ENCODE assay signal across 8 cellular contexts in genomic region chr17:36755586-36755985, GRCh38.
DNase-seq lines count a peak whose midpoint lies in the region; ATAC-seq and TF ChIP-seq lines count a peak whose summit lies in the region.

No MANE protein-coding gene starts in this region.

- CTCF ChIA-PET in mammary epithelial cell (lab: Charles Lee; ENCODE audit: low non-redundant PET) = interaction anchor here (0.7 kb wide), 1 partner anchor 88 kb away, joined by 3 read pairs; no protein-coding TSS in a partner anchor

- H3K4me3 ChIP-seq in HAP-1 (no peak overlapping the region), SU-DHL-6 (ENCODE audit: insufficient read depth, low read length, poor library complexity, severe bottlenecking) (no peak overlapping the region), mammary epithelial cell (replicated peaks in 1 of 3; ENCODE audit: insufficient read depth in 1 of 3, low read depth in 2 of 3, low read length in 3 of 3) (no peak overlapping the region)

- no peaks in the 10 kb centered on the region for H3F3A ChIP-seq in SU-DHL-6 (ENCODE audit: insufficient read depth)

- H3K9me3 ChIP-seq in HAP-1 = no peaks in the 10 kb centered on the region
- no peaks in the 10 kb centered on the region for H3K9me3 ChIP-seq in SU-DHL-6 (ENCODE audit: insufficient read depth, low read length)
- no peaks in the 10 kb centered on the region for H3K9me3 ChIP-seq in mammary epithelial cell (replicated peaks; ENCODE audit: insufficient read depth, low read length)

- H3K9ac ChIP-seq in SU-DHL-6 (ENCODE audit: low read length) = no peak overlapping the region
- H3K9ac ChIP-seq in mammary epithelial cell (ENCODE audit: insufficient read depth, low read length) = no peak overlapping the region

- no peak overlapping the region for H3K4me2 ChIP-seq in SU-DHL-6 (ENCODE audit: low read depth, low read length, poor library complexity, severe bottlenecking)
- no peak overlapping the region for H3K4me2 ChIP-seq in mammary epithelial cell (ENCODE audit: insufficient read depth, low read depth, low read length)

- peaks cover 10% of the 10 kb centered on the region for H3K4me1 Mint-ChIP-seq in progenitor cell of endocrine pancreas (ENCODE audit: low read depth)

- H3K9me3 Mint-ChIP-seq in progenitor cell of endocrine pancreas (ENCODE audit: low read depth) = peaks cover 3% of the 10 kb centered on the region

- 44% methylated on average over 3 of the region's 10 CpGs for WGBS in mammary epithelial cell (ENCODE audit: low coverage, missing lambda C conversion rate)

- H3K4me1 ChIP-seq in HAP-1 (no peaks in the 10 kb centered on the region), mammary epithelial cell (ENCODE audit: insufficient read depth, low read length) (no peaks in the 10 kb centered on the region)

- intact Hi-C loops in mammary epithelial cell (cut with micrococcal nuclease) = no loop called here

- no TSS peak for BruUV-seq in mammary epithelial cell (replicated peaks; lab: Mats Ljungman, UMichigan)

- in situ Hi-C loops in ACHN (cut with HindIII; ENCODE audit: low pct_ligation_motif_present, low pct_unique_long_range_greater_than_20kb, low sequenced_read_pairs) (no loop called here), HAP-1 (cut with MboI; ENCODE audit: low sequenced_read_pairs) (loop anchor here (25.0 kb wide), 1 partner anchor 118 kb away; no protein-coding TSS in a partner anchor), mammary epithelial cell (cut with MboI; ENCODE audit: low sequenced_read_pairs in 2 of 2) (no loop called here)

- H3K79me2 ChIP-seq in SU-DHL-6 (ENCODE audit: insufficient read depth, low read length) (no peaks in the 10 kb centered on the region), mammary epithelial cell (ENCODE audit: insufficient read depth, low read length) (no peaks in the 10 kb centered on the region)

- H3K27ac Mint-ChIP-seq in progenitor cell of endocrine pancreas = no peak overlapping the region

- H2AFZ ChIP-seq in SU-DHL-6 (ENCODE audit: low read depth, low read length, severe bottlenecking) (no peak overlapping the region), mammary epithelial cell (ENCODE audit: low read depth, low read length) (no peak overlapping the region)

- H3K36me3 ChIP-seq in HAP-1 (replicated peaks) (no peaks in the 10 kb centered on the region), SU-DHL-6 (ENCODE audit: low read length) (no peaks in the 10 kb centered on the region), mammary epithelial cell (ENCODE audit: insufficient read depth, low read length) (no peaks in the 10 kb centered on the region)

- no peak overlapping the region for H3K4me3 Mint-ChIP-seq in progenitor cell of endocrine pancreas (ENCODE audit: low read depth)

- peaks cover 10% of the 10 kb centered on the region for H3K27me3 Mint-ChIP-seq in progenitor cell of endocrine pancreas

- no peaks in the 10 kb centered on the region for H3K36me3 Mint-ChIP-seq in progenitor cell of endocrine pancreas (ENCODE audit: insufficient read depth)

- no peak overlapping the region for H3K27ac ChIP-seq in SU-DHL-6 (ENCODE audit: low read depth, low read length)
- no peak overlapping the region for H3K27ac ChIP-seq in mammary epithelial cell (ENCODE audit: insufficient read depth, low read depth, low read length)

- H4K20me1 ChIP-seq in SU-DHL-6 (ENCODE audit: low read depth, low read length) (no peaks in the 10 kb centered on the region), mammary epithelial cell (ENCODE audit: insufficient read depth, low read length) (peaks cover 2% of the 10 kb centered on the region)

- DNase-seq in ACHN (peak; percentile 28), HAP-1 (ENCODE audit: low spot score in 2 of 2) (peak; percentile 50 to 78), mammary epithelial cell (peak; percentile 18), progenitor cell of endocrine pancreas (ENCODE audit: low spot score, unreplicated experiment) (no peak), omental fat pad (ENCODE audit: low spot score) (no peak), NCI-H1694 (lab: John Stamatoyannopoulos, UW) (no peak)

- H3K27me3 ChIP-seq in HAP-1 (ENCODE audit: low read depth) = no peaks in the 10 kb centered on the region
- H3K27me3 ChIP-seq in SU-DHL-6 (ENCODE audit: low read length) = no peaks in the 10 kb centered on the region
- H3K27me3 ChIP-seq in mammary epithelial cell (ENCODE audit: insufficient read depth, low read length) = no peaks in the 10 kb centered on the region

- dilution Hi-C loops in mammary epithelial cell (cut with HindIII; ENCODE audit: low sequenced_read_pairs) = no loop called here

- no peak for ATAC-seq in omental fat pad (ENCODE audit: low FRiP score)
- ATAC-seq in HG02798 (IDR thresholded peaks at IDR 0.05; ENCODE audit: poor library complexity, unreplicated experiment) = no peak

- H3K9me2 ChIP-seq in SU-DHL-6 (replicated peaks; ENCODE audit: insufficient read depth, low read length) = no peaks in the 10 kb centered on the region

- TF ChIP-seq CTCF in SU-DHL-6 (IDR thresholded peaks at IDR 0.05; ENCODE audit: insufficient read depth, low read length, poor library complexity, severe bottlenecking) (peak; percentile 40), mammary epithelial cell (conservative IDR thresholded peaks at IDR 0.05 in 1 of 2, IDR thresholded peaks at IDR 0.05 in 1 of 2; ENCODE audit: extremely low read depth in 1 of 2, insufficient read depth in 1 of 2, low read depth in 1 of 2, low read length in 2 of 2) (peak; percentile 47 to 60), progenitor cell of endocrine pancreas (IDR thresholded peaks at IDR 0.05; ENCODE audit: unreplicated experiment) (peak; percentile 47), omental fat pad (IDR thresholded peaks at IDR 0.05) (no peak)

Comparison
In these comparisons a context has a peak if more than half of its experiments do, and no peak if none do; other contexts are left out.
1. DNase-seq: peak in ACHN (single experiment), HAP-1 (2 of 2) and mammary epithelial cell (single experiment); none in progenitor cell of endocrine pancreas (single experiment), omental fat pad (single experiment) and NCI-H1694 (single experiment).
2. CTCF ChIP-seq: peak in SU-DHL-6 (single experiment), mammary epithelial cell (2 of 2) and progenitor cell of endocrine pancreas (single experiment); none in omental fat pad (0 of 3).